Comparison of ENCODE assay signal across 2 cellular contexts in genomic region chr12:13437541-13437940, GRCh38.
TF ChIP-seq lines count a peak whose summit lies in the region.

No MANE protein-coding gene starts in this region.

TF ChIP-seq in HCT116, 20 proteins besides CTCF, POLR2A, EP300 and RAD21:
- TF ChIP-seq TCF7L2 (IDR thresholded peaks at IDR 0.05; ENCODE audit: borderline replicate concordance, extremely low read depth, insufficient read depth, insufficient read length), result no peak
- TF ChIP-seq ATF3 (IDR thresholded peaks at IDR 0.05), result no peak
- TF ChIP-seq SP1 (IDR thresholded peaks at IDR 0.05; ENCODE audit: low read depth), result no peak
- no peak for TF ChIP-seq REST (IDR thresholded peaks at IDR 0.05; ENCODE audit: low read depth)
- no peak for TF ChIP-seq FOSL1 (IDR thresholded peaks at IDR 0.05; ENCODE audit: low read depth)
- no peak for TF ChIP-seq ZNF274 (IDR thresholded peaks at IDR 0.05; ENCODE audit: low read depth, low read length)
- TF ChIP-seq EGR1 (IDR thresholded peaks at IDR 0.05; ENCODE audit: low read depth), result no peak
- TF ChIP-seq ELF1 (IDR thresholded peaks at IDR 0.05; ENCODE audit: borderline replicate concordance, low read depth), result no peak
- TF ChIP-seq ZBTB33 (IDR thresholded peaks at IDR 0.05; ENCODE audit: extremely low read depth, insufficient replicate concordance, low read length), result no peak
- no peak for TF ChIP-seq SRF (IDR thresholded peaks at IDR 0.05; ENCODE audit: low read depth)
- TF ChIP-seq MAX (IDR thresholded peaks at IDR 0.05), result no peak
- TF ChIP-seq EZH2phosphoT487 (IDR thresholded peaks at IDR 0.05; ENCODE audit: borderline replicate concordance), result no peak
- no peak for TF ChIP-seq ZFX (IDR thresholded peaks at IDR 0.05)

TF ChIP-seq in K562, 482 proteins besides CTCF, POLR2A, EP300 and RAD21:
- TF ChIP-seq TSC22D4 (tag; IDR thresholded peaks at IDR 0.05), result no peak
- TF ChIP-seq PRMT5 (CRISPR knock-in tag; IDR thresholded peaks at IDR 0.05), result no peak
- no peak for TF ChIP-seq ZNF395 (CRISPR knock-in tag; IDR thresholded peaks at IDR 0.05)
- no peak for TF ChIP-seq CHD1 (IDR thresholded peaks at IDR 0.05; ENCODE audit: low read length)
- no peak for TF ChIP-seq ATF4 (CRISPR knock-in tag; IDR thresholded peaks at IDR 0.05)
- TF ChIP-seq USF1 (CRISPR knock-in tag; IDR thresholded peaks at IDR 0.05), result no peak
- TF ChIP-seq ELK1 (CRISPR knock-in tag; IDR thresholded peaks at IDR 0.05), result no peak
- TF ChIP-seq ARID2 (IDR thresholded peaks at IDR 0.05), result no peak
- TF ChIP-seq RNF219 (CRISPR knock-in tag; IDR thresholded peaks at IDR 0.05), result no peak
